In genomic region chr15:58357529-58358476, GRCh38 we compare ENCODE assay signal across 1 cellular context.
TF ChIP-seq lines count a peak whose summit lies in the region.

No MANE protein-coding gene starts in this region.

TF ChIP-seq in HEK293, 187 proteins besides CTCF, POLR2A, EP300 and RAD21 (continued from another document):
- TF ChIP-seq SCRT2 (tag by site-specific recombination; IDR thresholded peaks at IDR 0.05), result peak; percentile 71
- TF ChIP-seq ZNF600 (tag by site-specific recombination; IDR thresholded peaks at IDR 0.05), result peak; percentile 53; the same call in 1 of the 2 replicates
- TF ChIP-seq ZNF747 (tag by site-specific recombination; IDR thresholded peaks at IDR 0.05), result no peak
TF ChIP-seq in HEK293: peak in this region for 12.
